25 cellular contexts compared by ENCODE assay signal in the genomic region with DNA sequence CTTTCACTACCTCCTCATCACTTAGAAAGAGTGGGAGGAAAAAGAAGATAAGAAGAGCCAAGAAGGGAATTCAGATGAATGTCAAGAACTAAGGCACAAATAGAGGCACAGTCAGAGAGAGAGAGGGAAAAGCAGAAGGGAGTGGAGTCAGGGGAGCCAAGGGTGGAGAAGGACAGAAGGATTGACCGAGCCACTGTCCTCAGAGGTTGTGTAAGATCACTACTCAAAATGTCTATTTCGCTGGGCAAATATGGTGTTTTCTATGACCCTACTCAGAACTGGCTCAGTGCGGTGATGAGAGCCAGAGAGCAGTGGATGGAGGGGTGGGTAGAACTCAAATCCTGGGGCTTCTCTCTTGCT.
"Had no signal": no experiment of that assay in that cellular context is flagged by ENCODE, and none has a peak within 500 bp of the region (broad histone marks: within the 10 kb centered on the region; RNA-seq: fewer than 3 reads in every experiment).

No MANE protein-coding gene starts in this region.

- FAIRE-seq: islet of Langerhans, pancreas, urothelium cell line had no signal

- ATAC-seq: esophagus mucosa; gastrocnemius medialis; left colon; pancreas; sciatic nerve; stimulated activated effector memory CD8-positive, alpha-beta T cell treated with anti-CD3 and anti-CD28 coated beads, Interleukin-12 subunit alpha, Interleukin-12 subunit beta, amount 100 ng/mL, for 72 hours had no signal

- H3K4me1 ChIP-seq: lower lobe of right lung, pancreas, testis had no signal

- H3K4me3 ChIP-seq: gastrocnemius medialis, hepatocyte, lower lobe of right lung, pancreas, stomach, testis, tibial artery had no signal

- DNase-seq: cerebellar nuclear complex; effector CD8-positive, alpha-beta T cell; endodermal cell; gastrocnemius medialis; kidney glomerular epithelial cell; left colon; left ventricle myocardium superior; lower lobe of right lung; natural killer cell; pancreas; retina; stimulated activated CD4-positive, alpha-beta T cell treated with anti-CD3 and anti-CD28 coated beads, Interleukin-2, amount 100 ng/mL, for 24 hours; stimulated activated CD4-positive, alpha-beta T cell treated with anti-CD3 and anti-CD28 coated beads, Interleukin-4, amount 100 ng/mL, for 24 hours; stimulated activated naive CD4-positive, alpha-beta T cell treated with Interleukin-2 at 50 U/mL for 16 hours; stomach; testis had no signal

- H3K9me3 Mint-ChIP-seq: endodermal cell; natural killer cell; stimulated activated effector memory CD8-positive, alpha-beta T cell treated with anti-CD3 and anti-CD28 coated beads, Interleukin-12 subunit alpha, Interleukin-12 subunit beta, amount 100 ng/mL, for 72 hours; type B pancreatic cell had no signal

- H3K4me2 ChIP-seq: hepatocyte had no signal

- H3K79me2 ChIP-seq: hepatocyte had no signal

- H3K9me3 ChIP-seq: gastrocnemius medialis, lower lobe of right lung, pancreas, stomach, testis, tibial artery had no signal

- H3K27ac Mint-ChIP-seq: endodermal cell; natural killer cell; stimulated activated effector memory CD8-positive, alpha-beta T cell treated with anti-CD3 and anti-CD28 coated beads, Interleukin-12 subunit alpha, Interleukin-12 subunit beta, amount 100 ng/mL, for 72 hours; type B pancreatic cell had no signal

- H3K36me3 Mint-ChIP-seq: natural killer cell; stimulated activated effector memory CD8-positive, alpha-beta T cell treated with anti-CD3 and anti-CD28 coated beads, Interleukin-12 subunit alpha, Interleukin-12 subunit beta, amount 100 ng/mL, for 72 hours; type B pancreatic cell had no signal

- H3K4me1 Mint-ChIP-seq: endodermal cell; natural killer cell; stimulated activated effector memory CD8-positive, alpha-beta T cell treated with anti-CD3 and anti-CD28 coated beads, Interleukin-12 subunit alpha, Interleukin-12 subunit beta, amount 100 ng/mL, for 72 hours had no signal

- H3K27me3 Mint-ChIP-seq: type B pancreatic cell had no signal

- H3K27me3 ChIP-seq: gastrocnemius medialis, pancreas, testis had no signal

- H3K36me3 ChIP-seq: gastrocnemius medialis, lower lobe of right lung, pancreas, stomach, tibial artery had no signal

- H3K27ac ChIP-seq: epithelial cell of prostate, gastrocnemius medialis, hepatocyte, lower lobe of right lung, pancreas, stomach, testis, tibial artery had no signal

- H2AFZ ChIP-seq: hepatocyte had no signal

- H3K4me3 Mint-ChIP-seq: endodermal cell; natural killer cell; stimulated activated effector memory CD8-positive, alpha-beta T cell treated with anti-CD3 and anti-CD28 coated beads, Interleukin-12 subunit alpha, Interleukin-12 subunit beta, amount 100 ng/mL, for 72 hours; type B pancreatic cell had no signal
